1 cellular context compared by ENCODE assay signal in the genomic region with DNA sequence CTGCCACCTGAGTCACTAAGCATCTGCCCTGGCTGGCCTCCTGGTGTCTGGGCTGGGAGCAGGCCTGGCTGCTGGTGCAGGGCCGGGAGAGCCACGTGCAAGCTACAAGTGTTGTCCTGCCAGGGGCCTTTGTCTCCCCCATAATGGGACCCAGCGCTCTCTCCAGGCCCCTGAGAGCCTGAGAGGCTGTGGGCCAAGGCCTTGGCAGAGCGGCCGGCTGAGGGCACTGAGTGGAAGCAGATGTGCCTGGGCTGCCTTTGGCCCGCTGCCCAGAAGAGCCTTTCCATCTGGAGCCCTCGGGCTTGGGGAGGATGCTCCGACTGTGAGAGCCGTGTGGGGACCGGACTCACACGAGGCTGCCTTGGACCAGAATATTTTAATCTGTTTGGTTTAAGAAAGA.
TF ChIP-seq lines count a peak whose summit lies in the region.

No MANE protein-coding gene starts in this region.

TF ChIP-seq in SK-N-SH, 30 proteins besides CTCF, POLR2A, EP300 and RAD21 (continued from another document):
- TF ChIP-seq, protein P1, sequence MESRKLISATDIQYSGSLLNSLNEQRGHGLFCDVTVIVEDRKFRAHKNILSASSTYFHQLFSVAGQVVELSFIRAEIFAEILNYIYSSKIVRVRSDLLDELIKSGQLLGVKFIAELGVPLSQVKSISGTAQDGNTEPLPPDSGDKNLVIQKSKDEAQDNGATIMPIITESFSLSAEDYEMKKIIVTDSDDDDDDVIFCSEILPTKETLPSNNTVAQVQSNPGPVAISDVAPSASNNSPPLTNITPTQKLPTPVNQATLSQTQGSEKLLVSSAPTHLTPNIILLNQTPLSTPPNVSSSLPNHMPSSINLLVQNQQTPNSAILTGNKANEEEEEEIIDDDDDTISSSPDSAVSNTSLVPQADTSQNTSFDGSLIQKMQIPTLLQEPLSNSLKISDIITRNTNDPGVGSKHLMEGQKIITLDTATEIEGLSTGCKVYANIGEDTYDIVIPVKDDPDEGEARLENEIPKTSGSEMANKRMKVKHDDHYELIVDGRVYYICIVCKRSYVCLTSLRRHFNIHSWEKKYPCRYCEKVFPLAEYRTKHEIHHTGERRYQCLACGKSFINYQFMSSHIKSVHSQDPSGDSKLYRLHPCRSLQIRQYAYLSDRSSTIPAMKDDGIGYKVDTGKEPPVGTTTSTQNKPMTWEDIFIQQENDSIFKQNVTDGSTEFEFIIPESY (IDR thresholded peaks at IDR 0.05; ENCODE audit: borderline replicate concordance, low read depth), result no peak
- TF ChIP-seq, protein P2, sequence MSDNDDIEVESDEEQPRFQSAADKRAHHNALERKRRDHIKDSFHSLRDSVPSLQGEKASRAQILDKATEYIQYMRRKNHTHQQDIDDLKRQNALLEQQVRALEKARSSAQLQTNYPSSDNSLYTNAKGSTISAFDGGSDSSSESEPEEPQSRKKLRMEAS (IDR thresholded peaks at IDR 0.05; ENCODE audit: low read depth), result peak; percentile 99
- peak; percentile 68 for TF ChIP-seq GATA2 (CRISPR knock-in tag; IDR thresholded peaks at IDR 0.05)
- peak; percentile 92 for TF ChIP-seq CHD2 (IDR thresholded peaks at IDR 0.05; ENCODE audit: low read length, partially characterized antibody)
- TF ChIP-seq, protein P3, sequence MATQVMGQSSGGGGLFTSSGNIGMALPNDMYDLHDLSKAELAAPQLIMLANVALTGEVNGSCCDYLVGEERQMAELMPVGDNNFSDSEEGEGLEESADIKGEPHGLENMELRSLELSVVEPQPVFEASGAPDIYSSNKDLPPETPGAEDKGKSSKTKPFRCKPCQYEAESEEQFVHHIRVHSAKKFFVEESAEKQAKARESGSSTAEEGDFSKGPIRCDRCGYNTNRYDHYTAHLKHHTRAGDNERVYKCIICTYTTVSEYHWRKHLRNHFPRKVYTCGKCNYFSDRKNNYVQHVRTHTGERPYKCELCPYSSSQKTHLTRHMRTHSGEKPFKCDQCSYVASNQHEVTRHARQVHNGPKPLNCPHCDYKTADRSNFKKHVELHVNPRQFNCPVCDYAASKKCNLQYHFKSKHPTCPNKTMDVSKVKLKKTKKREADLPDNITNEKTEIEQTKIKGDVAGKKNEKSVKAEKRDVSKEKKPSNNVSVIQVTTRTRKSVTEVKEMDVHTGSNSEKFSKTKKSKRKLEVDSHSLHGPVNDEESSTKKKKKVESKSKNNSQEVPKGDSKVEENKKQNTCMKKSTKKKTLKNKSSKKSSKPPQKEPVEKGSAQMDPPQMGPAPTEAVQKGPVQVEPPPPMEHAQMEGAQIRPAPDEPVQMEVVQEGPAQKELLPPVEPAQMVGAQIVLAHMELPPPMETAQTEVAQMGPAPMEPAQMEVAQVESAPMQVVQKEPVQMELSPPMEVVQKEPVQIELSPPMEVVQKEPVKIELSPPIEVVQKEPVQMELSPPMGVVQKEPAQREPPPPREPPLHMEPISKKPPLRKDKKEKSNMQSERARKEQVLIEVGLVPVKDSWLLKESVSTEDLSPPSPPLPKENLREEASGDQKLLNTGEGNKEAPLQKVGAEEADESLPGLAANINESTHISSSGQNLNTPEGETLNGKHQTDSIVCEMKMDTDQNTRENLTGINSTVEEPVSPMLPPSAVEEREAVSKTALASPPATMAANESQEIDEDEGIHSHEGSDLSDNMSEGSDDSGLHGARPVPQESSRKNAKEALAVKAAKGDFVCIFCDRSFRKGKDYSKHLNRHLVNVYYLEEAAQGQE (IDR thresholded peaks at IDR 0.05; ENCODE audit: low read depth, low read length), result no peak
- TF ChIP-seq YY1 (IDR thresholded peaks at IDR 0.05; ENCODE audit: low read depth), result no peak
- no peak for TF ChIP-seq MEF2A (IDR thresholded peaks at IDR 0.05; ENCODE audit: borderline replicate concordance, low read depth)
- TF ChIP-seq SIN3A (IDR thresholded peaks at IDR 0.05; ENCODE audit: borderline replicate concordance, low read depth, low read length), result no peak
- no peak for TF ChIP-seq GABPA (IDR thresholded peaks at IDR 0.05; ENCODE audit: low read depth)
- 0 out of 2 replicates have a peak, but pooled peaks have one; percentile 17 for TF ChIP-seq TEAD4 (IDR thresholded peaks at IDR 0.05; ENCODE audit: borderline replicate concordance, insufficient read depth)
- no peak for TF ChIP-seq FOSL2 (IDR thresholded peaks at IDR 0.05; ENCODE audit: borderline replicate concordance, low read depth)
- no peak for TF ChIP-seq TAF1 (IDR thresholded peaks at IDR 0.05; ENCODE audit: borderline replicate concordance, low read depth, low read length)
- no peak for TF ChIP-seq EZH2phosphoT487 (IDR thresholded peaks at IDR 0.05; ENCODE audit: borderline replicate concordance, low read depth)
- TF ChIP-seq, protein P4, sequence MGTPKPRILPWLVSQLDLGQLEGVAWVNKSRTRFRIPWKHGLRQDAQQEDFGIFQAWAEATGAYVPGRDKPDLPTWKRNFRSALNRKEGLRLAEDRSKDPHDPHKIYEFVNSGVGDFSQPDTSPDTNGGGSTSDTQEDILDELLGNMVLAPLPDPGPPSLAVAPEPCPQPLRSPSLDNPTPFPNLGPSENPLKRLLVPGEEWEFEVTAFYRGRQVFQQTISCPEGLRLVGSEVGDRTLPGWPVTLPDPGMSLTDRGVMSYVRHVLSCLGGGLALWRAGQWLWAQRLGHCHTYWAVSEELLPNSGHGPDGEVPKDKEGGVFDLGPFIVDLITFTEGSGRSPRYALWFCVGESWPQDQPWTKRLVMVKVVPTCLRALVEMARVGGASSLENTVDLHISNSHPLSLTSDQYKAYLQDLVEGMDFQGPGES (IDR thresholded peaks at IDR 0.05; ENCODE audit: low read depth, low read length), result no peak
